1 cellular context compared by ENCODE assay signal in genomic region chr7:873367-874002, GRCh38.
TF ChIP-seq lines count a peak whose summit lies in the region.

No MANE protein-coding gene starts in this region.

TF ChIP-seq in HepG2, 621 proteins besides CTCF, POLR2A, EP300 and RAD21 (continued from another document and continues in another):
- no peak; the same call in 1 of the 2 replicates for TF ChIP-seq EED (CRISPR knock-in tag; IDR thresholded peaks at IDR 0.05)
- TF ChIP-seq SIN3A (IDR thresholded peaks at IDR 0.05; ENCODE audit: borderline replicate concordance, low read depth, low read length) = peak; percentile 87; the same call in 1 of the 2 replicates
- peak; percentile 95 for TF ChIP-seq CREB3 (CRISPR knock-in tag; IDR thresholded peaks at IDR 0.05)
- TF ChIP-seq ZMYM4 (CRISPR knock-in tag; IDR thresholded peaks at IDR 0.05) = peak; percentile 77; the same call in 1 of the 2 replicates
- TF ChIP-seq ZNF503 (CRISPR knock-in tag; IDR thresholded peaks at IDR 0.05) = peak; percentile 41; the same call in 1 of the 2 replicates
- no peak for TF ChIP-seq ARID2 (CRISPR knock-in tag; IDR thresholded peaks at IDR 0.05; ENCODE audit: borderline replicate concordance)
- no peak for TF ChIP-seq SP1 (IDR thresholded peaks at IDR 0.05)
- TF ChIP-seq SP1 (CRISPR knock-in tag; IDR thresholded peaks at IDR 0.05) = peak; percentile 62
- TF ChIP-seq ZZZ3 (CRISPR knock-in tag; IDR thresholded peaks at IDR 0.05; ENCODE audit: borderline replicate concordance) = peak; percentile 23; the same call in 1 of the 2 replicates
- TF ChIP-seq ZBED4 (CRISPR knock-in tag; IDR thresholded peaks at IDR 0.05; ENCODE audit: borderline replicate concordance) = peak; percentile 80; the same call in 1 of the 2 replicates
- TF ChIP-seq ZNF432 (CRISPR knock-in tag; IDR thresholded peaks at IDR 0.05; ENCODE audit: borderline replicate concordance) = no peak
- 0 out of 2 replicates have a peak, but pooled peaks have one; percentile 45 for TF ChIP-seq POGK (CRISPR knock-in tag; conservative IDR thresholded peaks at IDR 0.05)
- TF ChIP-seq ZFP36 (IDR thresholded peaks at IDR 0.05; ENCODE audit: borderline replicate concordance, low read depth, low read length, partially characterized antibody) = no peak
- TF ChIP-seq NFRKB (IDR thresholded peaks at IDR 0.05) = no peak
- no peak for TF ChIP-seq ZNF484 (CRISPR knock-in tag; IDR thresholded peaks at IDR 0.05; ENCODE audit: borderline replicate concordance, low read depth)
- no peak for TF ChIP-seq LRRFIP1 (CRISPR knock-in tag; conservative IDR thresholded peaks at IDR 0.05)
- TF ChIP-seq SMARCE1 (IDR thresholded peaks at IDR 0.05; ENCODE audit: borderline replicate concordance) = no peak
- TF ChIP-seq ZBTB2 (CRISPR knock-in tag; IDR thresholded peaks at IDR 0.05; ENCODE audit: low read depth) = no peak
- no peak for TF ChIP-seq THAP7 (CRISPR knock-in tag; IDR thresholded peaks at IDR 0.05)
- TF ChIP-seq ZNF20 (CRISPR knock-in tag; IDR thresholded peaks at IDR 0.05) = no peak
- TF ChIP-seq ZNF562 (CRISPR knock-in tag; IDR thresholded peaks at IDR 0.05; ENCODE audit: borderline replicate concordance) = no peak
- peak; percentile 54; the same call in 1 of the 2 replicates for TF ChIP-seq ZFP41 (CRISPR knock-in tag; IDR thresholded peaks at IDR 0.05; ENCODE audit: borderline replicate concordance)
- peak; percentile 57; the same call in 1 of the 2 replicates for TF ChIP-seq THAP9 (CRISPR knock-in tag; IDR thresholded peaks at IDR 0.05; ENCODE audit: borderline replicate concordance)
- peak; percentile 92 for TF ChIP-seq TFE3 (CRISPR knock-in tag; IDR thresholded peaks at IDR 0.05)
- TF ChIP-seq ZNF510 (CRISPR knock-in tag; IDR thresholded peaks at IDR 0.05; ENCODE audit: low read depth) = peak; percentile 92; the same call in 1 of the 2 replicates
- 0 out of 2 replicates have a peak, but pooled peaks have one; percentile 24 for TF ChIP-seq PAWR (CRISPR knock-in tag; IDR thresholded peaks at IDR 0.05; ENCODE audit: borderline replicate concordance)
- TF ChIP-seq RFX5 (IDR thresholded peaks at IDR 0.05; ENCODE audit: low read depth, low read length) = no peak
- TF ChIP-seq TAF15 (IDR thresholded peaks at IDR 0.05; ENCODE audit: low read depth, low read length, poor library complexity, severe bottlenecking) = no peak
- TF ChIP-seq YEATS2 (CRISPR knock-in tag; IDR thresholded peaks at IDR 0.05; ENCODE audit: borderline replicate concordance) = peak; percentile 74; the same call in 1 of the 2 replicates
- 0 out of 2 replicates have a peak, but pooled peaks have one; percentile 45 for TF ChIP-seq ZNF761 (CRISPR knock-in tag; conservative IDR thresholded peaks at IDR 0.05)
- peak; percentile 83; the same call in 1 of the 2 replicates for TF ChIP-seq ZNF83 (CRISPR knock-in tag; IDR thresholded peaks at IDR 0.05; ENCODE audit: borderline replicate concordance)
- TF ChIP-seq ZNF513 (CRISPR knock-in tag; conservative IDR thresholded peaks at IDR 0.05) = no peak
